8 cellular contexts compared by ENCODE assay signal in genomic region chr2:9753276-9753600, GRCh38.
DNase-seq lines count a peak whose midpoint lies in the region; ATAC-seq and TF ChIP-seq lines count a peak whose summit lies in the region.

No MANE protein-coding gene starts in this region.

- peak overlapping the region; percentile 8 for H3K9ac ChIP-seq in iPS-15b (ENCODE audit: low read depth, low read length)

- POLR2A ChIA-PET in Panc1 (lab: Charles Lee): no interaction called here

- BruUV-seq in Panc1 (replicated peaks; lab: Mats Ljungman, UMichigan): no TSS peak

- H3K27ac ChIP-seq in Panc1 (ENCODE audit: low read length): peak overlapping the region; percentile 68

- peak; percentile 55 for DNase-seq in Panc1 (ENCODE audit: low read depth, low spot score)
- peak; percentile 85 for DNase-seq in amniotic epithelial cell (ENCODE audit: low read depth)
- DNase-seq in stimulated activated CD4-positive, alpha-beta T cell treated with anti-CD3 and anti-CD28 coated beads, Interleukin-2, amount 100 ng/mL, for 48 hours: peak; percentile 60 to 64
- DNase-seq in NCI-H510A (lab: John Stamatoyannopoulos, UW): no peak
- no peak for DNase-seq in NCI-H1436 treated with DMSO at 0.1 percent for 48 hours (lab: John Stamatoyannopoulos, UW)

- H3K36me3 ChIP-seq in Panc1 (ENCODE audit: control insufficient read depth, insufficient read depth, low read length): no peaks in the 10 kb centered on the region
- no peaks in the 10 kb centered on the region for H3K36me3 ChIP-seq in iPS-15b (ENCODE audit: control insufficient read depth, insufficient read depth, low read length)

- in situ Hi-C loops in Panc1 (cut with HindIII; ENCODE audit: low pct_unique_long_range_greater_than_20kb, low sequenced_read_pairs): no loop called here

- ATAC-seq in GM18858 (IDR thresholded peaks at IDR 0.05; ENCODE audit: unreplicated experiment): peak; percentile 68
- peak; percentile 61 for ATAC-seq in HG02852 (IDR thresholded peaks at IDR 0.05; ENCODE audit: unreplicated experiment)
- ATAC-seq in Panc1: peak; percentile 87

- peak overlapping the region in 1 of 2 experiments; percentile 32; a peak in 2 of 4 replicates for H3K4me3 ChIP-seq in Panc1 (ENCODE audit: low read depth in 2 of 2, low read length in 2 of 2)
- H3K4me3 ChIP-seq in iPS-15b (ENCODE audit: low read depth, low read length): no peak overlapping the region

- H3K9me3 ChIP-seq in Panc1 (ENCODE audit: control insufficient read depth, insufficient read depth, low read depth, low read length) (no peaks in the 10 kb centered on the region), iPS-15b (ENCODE audit: control insufficient read depth, insufficient read depth, low read length) (no peaks in the 10 kb centered on the region)

- CTCF ChIA-PET in Panc1 (lab: Charles Lee): no interaction called here

- H3K27me3 ChIP-seq in Panc1 (ENCODE audit: control insufficient read depth, insufficient read depth, low read length) (no peaks in the 10 kb centered on the region), iPS-15b (ENCODE audit: control insufficient read depth, insufficient read depth, low read length) (peaks cover 3% of the 10 kb centered on the region)

- no peak for TF ChIP-seq CTCF in Panc1 (IDR thresholded peaks at IDR 0.05)

- peaks cover 14% of the 10 kb centered on the region for H3K4me1 ChIP-seq in Panc1 (ENCODE audit: control insufficient read depth, insufficient read depth, low read length)
- H3K4me1 ChIP-seq in iPS-15b (ENCODE audit: control insufficient read depth, insufficient read depth, low read length): peaks cover 9% of the 10 kb centered on the region

- intact Hi-C loops in Panc1 (cut with micrococcal nuclease; ENCODE audit: unreplicated experiment): no loop called here

Comparison
In these comparisons a context has a peak if more than half of its experiments do, and no peak if none do; other contexts are left out.
1. DNase-seq: peak in Panc1 (single experiment), amniotic epithelial cell (single experiment) and stimulated activated CD4-positive, alpha-beta T cell treated with anti-CD3 and anti-CD28 coated beads, Interleukin-2, amount 100 ng/mL, for 48 hours (2 of 2); none in NCI-H510A (single experiment) and NCI-H1436 treated with DMSO at 0.1 percent for 48 hours (single experiment).
2. Peak in every context shown above with its lines, with median percentiles within 50 percentile points of each other: ATAC-seq.